ENCODE assay signal across 18 cellular contexts in the genomic region with DNA sequence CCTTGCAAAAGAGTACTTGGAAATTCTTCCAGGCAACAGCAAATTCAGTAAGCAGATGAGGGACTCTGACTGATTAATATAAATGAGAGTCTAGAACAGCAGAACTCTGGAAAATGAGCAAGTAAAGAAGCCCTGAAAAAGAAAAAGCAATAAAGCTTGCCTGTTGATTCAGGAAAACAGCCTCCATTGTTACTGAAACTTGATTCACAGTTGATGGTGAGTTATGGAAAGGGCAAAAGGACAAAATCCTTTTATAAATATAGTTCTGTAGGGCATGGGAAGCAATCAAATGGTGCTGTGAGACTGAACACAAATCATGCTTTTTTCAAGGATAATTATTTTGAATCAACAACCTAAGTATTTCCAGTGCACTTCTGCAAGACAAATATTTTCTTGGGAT.
DNase-seq lines count a peak whose midpoint lies in the region; ATAC-seq lines count a peak whose summit lies in the region.
"Had no signal": no experiment of that assay in that cellular context is flagged by ENCODE, and none has a peak within 500 bp of the region (broad histone marks: within the 10 kb centered on the region; RNA-seq: fewer than 3 reads in every experiment).

No MANE protein-coding gene starts in this region.

- no peaks in the 10 kb centered on the region for H3K36me3 ChIP-seq in subcutaneous abdominal adipose tissue (ENCODE audit: control insufficient read depth in 5 of 5, insufficient read depth in 5 of 5, low read length in 5 of 5)
- no peaks in the 10 kb centered on the region for H3K36me3 ChIP-seq in CD8-positive, alpha-beta memory T cell (ENCODE audit: insufficient read depth, low read length)

- no peaks in the 10 kb centered on the region for H3K9me3 Mint-ChIP-seq in CD8-positive, alpha-beta memory T cell
- H3K9me3 Mint-ChIP-seq in activated CD4-positive, alpha-beta T cell treated with anti-CD3 and anti-CD28 coated beads for 36 hours (ENCODE audit: low read depth) = no peaks in the 10 kb centered on the region
- H3K9me3 Mint-ChIP-seq: CD8-positive, alpha-beta T cell; GM23338; HFFc6 had no signal

- H3K27me3 ChIP-seq in subcutaneous abdominal adipose tissue (ENCODE audit: control insufficient read depth in 5 of 5, insufficient read depth in 4 of 5, low read length in 5 of 5) = no peaks in the 10 kb centered on the region
- H3K27me3 ChIP-seq in CD8-positive, alpha-beta memory T cell (ENCODE audit: insufficient read depth, low read length, poor library complexity, severe bottlenecking) = no peaks in the 10 kb centered on the region
- H3K27me3 ChIP-seq: BLaER1 treated with 17β-estradiol and CSF1 and Interleukin-3, amounts not matched to agents 10 nM and 100 nM had no signal

- peak overlapping the region; percentile 39 for H3K27ac ChIP-seq in subcutaneous abdominal adipose tissue (ENCODE audit: low read depth, low read length)
- no peak overlapping the region for H3K27ac ChIP-seq in CD8-positive, alpha-beta memory T cell (ENCODE audit: low read depth, low read length)
- H3K27ac ChIP-seq: BLaER1 treated with 17β-estradiol and CSF1 and Interleukin-3, amounts not matched to agents 10 nM and 100 nM; HL-60 had no signal

- H3K36me3 Mint-ChIP-seq in CD8-positive, alpha-beta memory T cell = no peaks in the 10 kb centered on the region
- no peaks in the 10 kb centered on the region for H3K36me3 Mint-ChIP-seq in activated CD4-positive, alpha-beta T cell treated with anti-CD3 and anti-CD28 coated beads for 36 hours (ENCODE audit: low read depth)
- H3K36me3 Mint-ChIP-seq: CD8-positive, alpha-beta T cell had no signal

- H3K9ac ChIP-seq in subcutaneous abdominal adipose tissue (ENCODE audit: low read length in 5 of 5) = no peak overlapping the region
- H3K9ac ChIP-seq: BLaER1 treated with 17β-estradiol and CSF1 and Interleukin-3, amounts not matched to agents 10 nM and 100 nM had no signal

- no peaks in the 10 kb centered on the region for H3K9me3 ChIP-seq in subcutaneous abdominal adipose tissue (ENCODE audit: control insufficient read depth in 5 of 5, low read length in 5 of 5)
- H3K9me3 ChIP-seq in CD8-positive, alpha-beta memory T cell (ENCODE audit: low read length) = no peaks in the 10 kb centered on the region
- H3K9me3 ChIP-seq: Caco-2 had no signal

- H3K27ac Mint-ChIP-seq in CD8-positive, alpha-beta memory T cell = no peak overlapping the region
- no peak overlapping the region for H3K27ac Mint-ChIP-seq in activated CD4-positive, alpha-beta T cell treated with anti-CD3 and anti-CD28 coated beads for 36 hours
- H3K27ac Mint-ChIP-seq: B cell; CD8-positive, alpha-beta T cell; GM23338; HFFc6 had no signal

- H3K4me1 ChIP-seq in subcutaneous abdominal adipose tissue (ENCODE audit: control insufficient read depth in 5 of 5, insufficient read depth in 5 of 5, low read length in 5 of 5) = peaks cover 3 to 29% (median 28%) of the 10 kb centered on the region in 5 donors
- H3K4me1 ChIP-seq in CD8-positive, alpha-beta memory T cell (ENCODE audit: insufficient read depth, low read length) = no peaks in the 10 kb centered on the region
- H3K4me1 ChIP-seq: Caco-2 had no signal

- POLR2A ChIA-PET in CD8-positive, alpha-beta memory T cell (lab: Charles Lee) = no interaction called here
- POLR2A ChIA-PET in activated CD4-positive, alpha-beta T cell treated with anti-CD3 and anti-CD28 coated beads for 36 hours (lab: Charles Lee) = no interaction called here

- no peak for ATAC-seq in activated CD4-positive, alpha-beta T cell treated with anti-CD3 and anti-CD28 coated beads for 36 hours
- ATAC-seq: CD8-positive, alpha-beta T cell; GM23338; HCT116 had no signal

- DNase-seq in COLO829 (ENCODE audit: low spot score) (peak; percentile 76), NCI-H526 (lab: John Stamatoyannopoulos, UW) (peak; percentile 47 to 56), foreskin melanocyte (peak; percentile 75)
- no peak for DNase-seq in stimulated activated CD4-positive, alpha-beta T cell treated with anti-CD3 and anti-CD28 coated beads, Interleukin-2, amount 100 ng/mL, for 48 hours
- no peak for DNase-seq in CD8-positive, alpha-beta memory T cell
- DNase-seq in activated CD4-positive, alpha-beta T cell treated with anti-CD3 and anti-CD28 coated beads for 36 hours = no peak
- DNase-seq: 8988T; Caco-2; CD8-positive, alpha-beta T cell; H7; HFFc6; IMR-90 had no signal

- no peaks in the 10 kb centered on the region for H3K4me1 Mint-ChIP-seq in CD8-positive, alpha-beta memory T cell
- H3K4me1 Mint-ChIP-seq in activated CD4-positive, alpha-beta T cell treated with anti-CD3 and anti-CD28 coated beads for 36 hours = no peaks in the 10 kb centered on the region
- H3K4me1 Mint-ChIP-seq: B cell had no signal

- CTCF ChIA-PET in CD8-positive, alpha-beta memory T cell (lab: Charles Lee) = no interaction called here
- CTCF ChIA-PET in activated CD4-positive, alpha-beta T cell treated with anti-CD3 and anti-CD28 coated beads for 36 hours (lab: Charles Lee) = interaction anchor here (1.4 kb wide), 1 partner anchor 24 kb away, joined by 5 read pairs; no protein-coding TSS in a partner anchor

- no peak overlapping the region for H3K4me3 Mint-ChIP-seq in CD8-positive, alpha-beta memory T cell
- no peak overlapping the region for H3K4me3 Mint-ChIP-seq in activated CD4-positive, alpha-beta T cell treated with anti-CD3 and anti-CD28 coated beads for 36 hours
- H3K4me3 Mint-ChIP-seq: B cell; CD8-positive, alpha-beta T cell; GM23338; HFFc6 had no signal

- no peak overlapping the region for H3K4me3 ChIP-seq in subcutaneous abdominal adipose tissue (ENCODE audit: low read depth in 1 of 5, low read length in 5 of 5)
- no peak overlapping the region for H3K4me3 ChIP-seq in CD8-positive, alpha-beta memory T cell (ENCODE audit: low read length)
- H3K4me3 ChIP-seq: BLaER1 treated with 17β-estradiol and CSF1 and Interleukin-3, amounts not matched to agents 10 nM and 100 nM; GM23338 had no signal

- intact Hi-C loops in activated CD4-positive, alpha-beta T cell treated with anti-CD3 and anti-CD28 coated beads for 36 hours (cut with DNase I, micrococcal nuclease) = no loop called here

- H3K27me3 Mint-ChIP-seq in CD8-positive, alpha-beta memory T cell = peaks cover 0 to 3% of the 10 kb centered on the region in 2 donors
- peaks cover 8% of the 10 kb centered on the region for H3K27me3 Mint-ChIP-seq in activated CD4-positive, alpha-beta T cell treated with anti-CD3 and anti-CD28 coated beads for 36 hours

Comparison
In these comparisons a context has a peak if more than half of its experiments do, and no peak if none do; other contexts are left out.
1. DNase-seq: peak in COLO829 (single experiment), NCI-H526 (2 of 2) and foreskin melanocyte (single experiment); none in stimulated activated CD4-positive, alpha-beta T cell treated with anti-CD3 and anti-CD28 coated beads, Interleukin-2, amount 100 ng/mL, for 48 hours (0 of 2), CD8-positive, alpha-beta memory T cell (0 of 5) and activated CD4-positive, alpha-beta T cell treated with anti-CD3 and anti-CD28 coated beads for 36 hours (single experiment).